In the genomic region with DNA sequence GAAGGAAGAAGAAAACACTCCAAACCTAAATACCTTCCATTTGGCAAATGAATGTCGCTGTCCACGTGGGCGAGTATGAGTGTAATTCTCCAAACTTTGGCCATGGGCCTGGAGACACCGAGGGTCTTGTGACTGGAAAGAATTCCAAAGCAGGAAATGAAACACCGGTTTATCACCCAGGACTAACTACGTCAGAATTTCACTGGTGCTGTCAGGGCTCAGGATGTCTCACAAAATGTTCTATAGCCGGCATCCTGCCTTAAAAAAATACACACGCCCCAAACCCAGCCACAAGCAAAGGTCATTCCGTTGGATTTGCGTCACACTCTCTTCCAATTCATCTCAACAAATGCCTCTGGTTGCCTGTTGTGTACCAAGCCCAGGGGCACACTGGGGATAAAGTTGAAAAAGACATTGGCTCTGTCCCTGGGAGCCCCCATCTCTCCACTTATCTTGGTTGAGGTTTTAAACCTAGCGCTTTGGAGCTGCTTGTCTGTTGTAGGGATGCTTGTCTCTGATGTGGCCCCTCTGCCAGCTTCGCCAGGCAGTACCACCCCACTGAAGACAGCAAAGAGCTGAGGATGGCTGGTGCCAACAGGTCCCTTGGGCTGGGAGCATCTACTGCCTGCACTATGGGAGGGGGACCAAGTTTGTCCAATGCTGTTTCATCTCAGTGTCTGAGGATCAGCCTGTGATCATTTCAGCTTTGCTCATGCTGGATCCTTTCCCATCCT, we compare ENCODE assay signal across 9 cellular contexts. TPM values are rescaled to one million over a fixed set of nuclear protein-coding genes. Genes with fewer than 3 reads are reported as not detected.
A peak's percentile ranks its signal among the peaks of the same experiment; 100 is the strongest.
DNase-seq lines count a peak whose midpoint lies in the region; ATAC-seq and FAIRE-seq lines count a peak whose summit lies in the region.
"Had no signal": no experiment of that assay in that cellular context is flagged by ENCODE, and none has a peak within 500 bp of the region (broad histone marks: within the 10 kb centered on the region; RNA-seq: fewer than 3 reads in every experiment).

No MANE protein-coding gene starts in this region.

- no peaks in the 10 kb centered on the region for H3K4me1 ChIP-seq in small intestine (ENCODE audit: control insufficient read depth in 2 of 2, insufficient read depth in 1 of 2, low read depth in 1 of 2, low read length in 1 of 2)

- H3K9me3 Mint-ChIP-seq in activated naive CD8-positive, alpha-beta T cell treated with anti-CD3 and anti-CD28 coated beads, Interleukin-2, amount 50 U/mL, for 24 hours, result peaks cover 13% of the 10 kb centered on the region

- WGBS in small intestine, 3 donors, result 67 to 84% (median 77%) methylated on average over 12 of the region's 12 CpGs

- H3K36me3 ChIP-seq in small intestine (ENCODE audit: control insufficient read depth in 2 of 2, insufficient read depth in 2 of 2, low read length in 2 of 2), result no peaks in the 10 kb centered on the region

- H3K4me3 Mint-ChIP-seq in activated naive CD8-positive, alpha-beta T cell treated with anti-CD3 and anti-CD28 coated beads, Interleukin-2, amount 50 U/mL, for 24 hours, result peak overlapping the region; percentile 28

- H3K27ac Mint-ChIP-seq in activated naive CD8-positive, alpha-beta T cell treated with anti-CD3 and anti-CD28 coated beads, Interleukin-2, amount 50 U/mL, for 24 hours, result peak overlapping the region; percentile 81

- H3K27me3 Mint-ChIP-seq in activated naive CD8-positive, alpha-beta T cell treated with anti-CD3 and anti-CD28 coated beads, Interleukin-2, amount 50 U/mL, for 24 hours, result no peaks in the 10 kb centered on the region

- peak overlapping the region; percentile 35 to 94 for H3K27ac ChIP-seq in small intestine (ENCODE audit: low read depth in 1 of 2, low read length in 1 of 2)

- intact Hi-C loops in left ventricle myocardium superior (cut with micrococcal nuclease), result no loop called here

- DNase-seq in H4 (ENCODE audit: low spot score) (peak; percentile 71), left ventricle myocardium superior (peak; percentile 50), small intestine (no peak), MV-4-11 (lab: John Stamatoyannopoulos, UW) (no peak), COLO668 (lab: John Stamatoyannopoulos, UW; ENCODE audit: unreplicated experiment) (no peak), NCI-H1930 (lab: John Stamatoyannopoulos, UW) (no peak)
- no peak for DNase-seq in activated naive CD8-positive, alpha-beta T cell treated with anti-CD3 and anti-CD28 coated beads, Interleukin-2, amount 50 U/mL, for 24 hours
- no peak for DNase-seq in activated CD8-positive, alpha-beta memory T cell treated with anti-CD3 and anti-CD28 coated beads, Interleukin-2, amount 50 U/mL, for 48 hours
- DNase-seq: NCI-H526 treated with DMSO at 0.1 percent for 48 hours had no signal

- FAIRE-seq in small intestine (lab: Jason Lieb, UNC), result no peak

- peak; percentile 41 for ATAC-seq in activated naive CD8-positive, alpha-beta T cell treated with anti-CD3 and anti-CD28 coated beads, Interleukin-2, amount 50 U/mL, for 24 hours
- peak; percentile 55 for ATAC-seq in left ventricle myocardium superior

- H3K9me3 ChIP-seq in small intestine (ENCODE audit: control insufficient read depth, low read depth), result no peaks in the 10 kb centered on the region

- H3K27me3 ChIP-seq in small intestine (ENCODE audit: control insufficient read depth in 2 of 2, insufficient read depth in 2 of 2, low read length in 2 of 2), result no peaks in the 10 kb centered on the region

- peaks cover 7% of the 10 kb centered on the region for H3K36me3 Mint-ChIP-seq in activated naive CD8-positive, alpha-beta T cell treated with anti-CD3 and anti-CD28 coated beads, Interleukin-2, amount 50 U/mL, for 24 hours (ENCODE audit: low read depth)

- no peak overlapping the region for H3K4me3 ChIP-seq in small intestine (ENCODE audit: low read depth in 1 of 2, low read length in 2 of 2)

- H3K4me1 Mint-ChIP-seq in activated naive CD8-positive, alpha-beta T cell treated with anti-CD3 and anti-CD28 coated beads, Interleukin-2, amount 50 U/mL, for 24 hours, result peaks cover 41% of the 10 kb centered on the region

RNA-seq across cellular contexts. Expression of gene GSTO2, which starts 31.2 kb away (rescaled TPM):
- total RNA-seq in H4 (2014; rRNA removed; shearing (Covaris generic)), result 0.72 TPM in 1 of 2 replicates, not detected in the other
- 1.1 TPM for total RNA-seq in left ventricle myocardium superior
- polyA plus RNA-seq in small intestine, result 10 to 100 TPM in 2 of 3 donors, 1 to 10 TPM in 1; 9.2 to 20.9 (median 13.2) TPM

RNA-seq across cellular contexts. Expression of gene ITPRIP, which starts 38.1 kb away (rescaled TPM):
- total RNA-seq in H4 (2014; rRNA removed; shearing (Covaris generic)), result 1.3 and 3.3 TPM in 2 replicates
- 27.6 TPM for total RNA-seq in left ventricle myocardium superior
- 1 to 10 TPM in 2 of 3 donors, under 1 TPM in 1; 0.67 to 10.0 (median 1.1) TPM for polyA plus RNA-seq in small intestine

RNA-seq across cellular contexts. Expression of gene GSTO1, which starts 45.5 kb away (rescaled TPM):
- total RNA-seq in H4 (2014; rRNA removed; shearing (Covaris generic)), result 171 and 239 TPM in 2 replicates
- total RNA-seq in left ventricle myocardium superior, result 163 TPM
- 100 to 1,000 TPM; 173 to 422 (median 200) TPM for polyA plus RNA-seq in small intestine

RNA-seq across cellular contexts. Expression of gene CFAP58, which starts 53.5 kb away (rescaled TPM):
- 0.08 and 0.12 TPM in 2 replicates for total RNA-seq in H4 (2014; rRNA removed; shearing (Covaris generic))
- total RNA-seq in left ventricle myocardium superior, result 1.2 TPM
- under 1 TPM in 2 of 3 donors, not detected in 1; 0.07 to 0.27 TPM for polyA plus RNA-seq in small intestine

Comparison
In these comparisons a context has a peak if more than half of its experiments do, and no peak if none do; other contexts are left out.
1. DNase-seq: peak in H4 (single experiment) and left ventricle myocardium superior (single experiment); none in activated naive CD8-positive, alpha-beta T cell treated with anti-CD3 and anti-CD28 coated beads, Interleukin-2, amount 50 U/mL, for 24 hours (single experiment), small intestine (single experiment), MV-4-11 (single experiment), COLO668 (single experiment), activated CD8-positive, alpha-beta memory T cell treated with anti-CD3 and anti-CD28 coated beads, Interleukin-2, amount 50 U/mL, for 48 hours (single experiment) and NCI-H1930 (0 of 2).